In genomic region chr19:38698225-38699026, GRCh38 we compare ENCODE assay signal across 14 cellular contexts. TPM values are rescaled to one million over a fixed set of nuclear protein-coding genes. Genes with fewer than 3 reads are reported as not detected.
DNase-seq lines count a peak whose midpoint lies in the region; ATAC-seq, FAIRE-seq and TF ChIP-seq lines count a peak whose summit lies in the region.
"Had no signal": no experiment of that assay in that cellular context is flagged by ENCODE, and none has a peak within 500 bp of the region (broad histone marks: within the 10 kb centered on the region; RNA-seq: fewer than 3 reads in every experiment).

No MANE protein-coding gene starts in this region.

- no peak overlapping the region for H3K9ac ChIP-seq in mesendoderm (ENCODE audit: low read length)

- H3K4me3 ChIP-seq in mesendoderm (ENCODE audit: low read length) (no peak overlapping the region), thyroid gland (replicated peaks in 1 of 3) (no peak overlapping the region)
- H3K4me3 ChIP-seq: pancreas had no signal

- H3K9me3 ChIP-seq in thyroid gland, result no peaks in the 10 kb centered on the region
- H3K9me3 ChIP-seq: pancreas had no signal

- H3K27ac Mint-ChIP-seq in activated CD4-positive, alpha-beta T cell treated with anti-CD3 and anti-CD28 coated beads for 36 hours, result peak overlapping the region; percentile 30
- H3K27ac Mint-ChIP-seq in central memory CD8-positive, alpha-beta T cell (ENCODE audit: low read depth), result peak overlapping the region; percentile 82

- H3K27me3 ChIP-seq in mesendoderm (ENCODE audit: insufficient read depth, low read length, poor library complexity) (no peaks in the 10 kb centered on the region), thyroid gland (no peaks in the 10 kb centered on the region)
- H3K27me3 ChIP-seq: pancreas had no signal

- H3K56ac ChIP-seq in mesendoderm (ENCODE audit: low read length), result peak overlapping the region; percentile 65

- TF ChIP-seq CTCF in thyroid gland (IDR thresholded peaks at IDR 0.05), result no peak

- no peaks in the 10 kb centered on the region for H3K9me3 Mint-ChIP-seq in activated CD4-positive, alpha-beta T cell treated with anti-CD3 and anti-CD28 coated beads for 36 hours (ENCODE audit: low read depth)
- no peaks in the 10 kb centered on the region for H3K9me3 Mint-ChIP-seq in central memory CD8-positive, alpha-beta T cell

- H3K4me2 ChIP-seq in mesendoderm (ENCODE audit: low read length), result no peak overlapping the region

- H3K4me3 Mint-ChIP-seq in activated CD4-positive, alpha-beta T cell treated with anti-CD3 and anti-CD28 coated beads for 36 hours, result no peak overlapping the region
- peak overlapping the region; percentile 45 for H3K4me3 Mint-ChIP-seq in central memory CD8-positive, alpha-beta T cell

- H3K18ac ChIP-seq in mesendoderm (ENCODE audit: low read length), result no peak overlapping the region

- TF ChIP-seq POLR2A in thyroid gland (IDR thresholded peaks at IDR 0.05), result no peak

- peaks cover 30% of the 10 kb centered on the region for H3K4me1 Mint-ChIP-seq in activated CD4-positive, alpha-beta T cell treated with anti-CD3 and anti-CD28 coated beads for 36 hours
- H3K4me1 Mint-ChIP-seq in central memory CD8-positive, alpha-beta T cell, result peaks cover 60% of the 10 kb centered on the region

- intact Hi-C loops in activated CD4-positive, alpha-beta T cell treated with anti-CD3 and anti-CD28 coated beads for 36 hours (cut with DNase I, micrococcal nuclease), result no loop called here
- intact Hi-C loops in thyroid gland (cut with DNase I), result no loop called here

- FAIRE-seq in RCC 7860 (lab: Jason Lieb, UNC), result no peak
- FAIRE-seq: A204.1, colon, G401.6, pancreas had no signal

- peaks cover 59% of the 10 kb centered on the region for H3K79me2 ChIP-seq in mesendoderm (ENCODE audit: control insufficient read depth, insufficient read depth, low read length)

- DNase-seq in activated CD4-positive, alpha-beta T cell treated with anti-CD3 and anti-CD28 coated beads for 36 hours, result no peak
- DNase-seq in activated CD4-positive, alpha-beta T cell treated with anti-CD3 and anti-CD28 coated beads for 4 hours, result no peak
- no peak for DNase-seq in central memory CD8-positive, alpha-beta T cell (ENCODE audit: low spot score in 2 of 2)
- DNase-seq in mesendoderm (no peak), thyroid gland (no peak), NAMALWA (ENCODE audit: low spot score) (no peak), RCC 7860 (ENCODE audit: low spot score) (no peak)
- DNase-seq in activated CD4-positive, CD25-positive, alpha-beta regulatory T cell (lab: John Stamatoyannopoulos, UW), result no peak
- DNase-seq: NCI-H2171, pancreas had no signal

- no peaks in the 10 kb centered on the region for H3K27me3 Mint-ChIP-seq in activated CD4-positive, alpha-beta T cell treated with anti-CD3 and anti-CD28 coated beads for 36 hours
- H3K27me3 Mint-ChIP-seq in central memory CD8-positive, alpha-beta T cell, result no peaks in the 10 kb centered on the region

- H4K8ac ChIP-seq in mesendoderm (ENCODE audit: low read depth, low read length), result no peak overlapping the region

- no peak overlapping the region for H3K27ac ChIP-seq in mesendoderm (ENCODE audit: low read depth, low read length)
- peak overlapping the region in 2 of 3 donors; percentile 75 to 83 for H3K27ac ChIP-seq in thyroid gland

- H3K36me3 ChIP-seq in mesendoderm (ENCODE audit: control insufficient read depth, insufficient read depth, low read length) (peaks cover 4% of the 10 kb centered on the region), thyroid gland (peaks cover 2 to 11% of the 10 kb centered on the region in 2 donors)

- peaks cover 30% of the 10 kb centered on the region for H3K79me1 ChIP-seq in mesendoderm (ENCODE audit: low read length)

- WGBS in mesendoderm (ENCODE audit: extremely low coverage, insufficient coverage, low lambda C conversion rate), result no CpG with 5 or more reads among the region's 22 CpGs
- WGBS in thyroid gland, 2 donors, result 83 to 86% methylated on average over 16 to 22 of the region's 22 CpGs

- CTCF ChIA-PET in activated CD4-positive, alpha-beta T cell treated with anti-CD3 and anti-CD28 coated beads for 36 hours (lab: Charles Lee), result no interaction called here

- no peak overlapping the region for H3K23ac ChIP-seq in mesendoderm (ENCODE audit: low read length)

- no peak overlapping the region for H3K4ac ChIP-seq in mesendoderm (ENCODE audit: low read depth, low read length)

- no peak overlapping the region for H2BK5ac ChIP-seq in mesendoderm (ENCODE audit: low read length)

- H2BK15ac ChIP-seq in mesendoderm (replicated peaks; ENCODE audit: low read depth), result no peak overlapping the region

- POLR2A ChIA-PET in activated CD4-positive, alpha-beta T cell treated with anti-CD3 and anti-CD28 coated beads for 36 hours (lab: Charles Lee), result no interaction called here

- no peak for ATAC-seq in activated CD4-positive, alpha-beta T cell treated with anti-CD3 and anti-CD28 coated beads for 36 hours
- ATAC-seq in central memory CD8-positive, alpha-beta T cell (replicated peaks; ENCODE audit: extremely low read depth, poor library complexity, severe bottlenecking), result no peak
- ATAC-seq: pancreas had no signal

- H2AK5ac ChIP-seq in mesendoderm (ENCODE audit: low read length), result no peak overlapping the region

- no peak overlapping the region for H4K5ac ChIP-seq in mesendoderm (ENCODE audit: low read length)

- H3K4me1 ChIP-seq in mesendoderm (ENCODE audit: control insufficient read depth, low read depth, low read length), result peaks cover 3% of the 10 kb centered on the region
- H3K4me1 ChIP-seq in thyroid gland, result peaks cover 84 to 96% of the 10 kb centered on the region in 2 donors

- peaks cover 7% of the 10 kb centered on the region for H3K36me3 Mint-ChIP-seq in activated CD4-positive, alpha-beta T cell treated with anti-CD3 and anti-CD28 coated beads for 36 hours (ENCODE audit: low read depth)
- peaks cover 20% of the 10 kb centered on the region for H3K36me3 Mint-ChIP-seq in central memory CD8-positive, alpha-beta T cell (ENCODE audit: insufficient read depth)

- no peak overlapping the region for H2BK120ac ChIP-seq in mesendoderm (ENCODE audit: low read depth, low read length)

RNA-seq across cellular contexts. Expression of gene CAPN12, which starts 45.8 kb away (rescaled TPM):
- 1 to 10 TPM; 4.4 to 4.9 TPM for total RNA-seq in activated CD4-positive, alpha-beta T cell treated with anti-CD3 and anti-CD28 coated beads for 36 hours
- 6.6 TPM for polyA plus RNA-seq in mesendoderm (2013, experiment 1 of 2)
- polyA plus RNA-seq in mesendoderm (2013, experiment 2 of 2), result 6.5 TPM
- 1 to 10 TPM in 2 of 4 donors, not detected in 2; 1.6 to 2.0 TPM for total RNA-seq in thyroid gland
- total RNA-seq: SK-MEL-5 had no signal

RNA-seq across cellular contexts. Expression of gene ACTN4, which starts 51.0 kb away (rescaled TPM):
- 100 to 1,000 TPM; 181 to 182 TPM for total RNA-seq in activated CD4-positive, alpha-beta T cell treated with anti-CD3 and anti-CD28 coated beads for 36 hours
- 294 TPM for polyA plus RNA-seq in mesendoderm (2013, experiment 1 of 2)
- 302 TPM for polyA plus RNA-seq in mesendoderm (2013, experiment 2 of 2)
- 100 to 1,000 TPM; 191 to 479 (median 365) TPM for total RNA-seq in thyroid gland
